In genomic region chr5:134462047-134462575, GRCh38 we compare ENCODE assay signal across 14 cellular contexts.
"Had no signal": no experiment of that assay in that cellular context is flagged by ENCODE, and none has a peak within 500 bp of the region (broad histone marks: within the 10 kb centered on the region; RNA-seq: fewer than 3 reads in every experiment).

No MANE protein-coding gene starts in this region.

- H3K4me1 ChIP-seq: uterus had no signal

- ATAC-seq: activated CD8-positive, alpha-beta T cell treated with anti-CD3 and anti-CD28 coated beads, Interleukin-2, amount 10 ng/mL, durations not matched to agents 7 days and 5 days; activated naive CD8-positive, alpha-beta T cell treated with anti-CD3 and anti-CD28 coated beads, Interleukin-2, amount 50 U/mL, for 24 hours; naive thymus-derived CD4-positive, alpha-beta T cell had no signal

- H3K27me3 ChIP-seq: ascending aorta, neutrophil, uterus had no signal

- H3K9me3 ChIP-seq: ascending aorta, neutrophil, prostate gland, uterus had no signal

- H3K27ac ChIP-seq: ascending aorta, neutrophil, prostate gland had no signal

- DNase-seq: activated CD4-positive, alpha-beta T cell treated with anti-CD3 and anti-CD28 coated beads for 4 hours; activated CD8-positive, alpha-beta memory T cell treated with anti-CD3 and anti-CD28 coated beads, Interleukin-2, amount 50 U/mL, for 48 hours; activated CD8-positive, alpha-beta T cell treated with anti-CD3 and anti-CD28 coated beads, Interleukin-2, amount 10 ng/mL, durations not matched to agents 7 days and 5 days; activated naive CD4-positive, alpha-beta T cell treated with Interleukin-2 at 50 U/mL for 16 hours; activated naive CD8-positive, alpha-beta T cell treated with anti-CD3 and anti-CD28 coated beads, Interleukin-2, amount 50 U/mL, for 24 hours; foreskin melanocyte; naive thymus-derived CD4-positive, alpha-beta T cell; stimulated activated CD4-positive, alpha-beta T cell treated with anti-CD3 and anti-CD28 coated beads, Interleukin-4, amount 100 ng/mL, for 1 hour; stimulated activated CD8-positive, alpha-beta memory T cell treated with anti-CD3 and anti-CD28 coated beads, Interleukin-4, amount 100 ng/mL, for 48 hours; T-helper 1 cell had no signal

- H3K36me3 ChIP-seq: ascending aorta, neutrophil, prostate gland, uterus had no signal

- H3K4me3 ChIP-seq: ascending aorta, prostate gland, uterus had no signal
